In genomic region chr6:6332873-6333272, GRCh38 we compare ENCODE assay signal across 13 cellular contexts. TPM values are rescaled to one million over a fixed set of nuclear protein-coding genes. Genes with fewer than 3 reads are reported as not detected.
DNase-seq lines count a peak whose midpoint lies in the region; ATAC-seq and TF ChIP-seq lines count a peak whose summit lies in the region.
"Had no signal": no experiment of that assay in that cellular context is flagged by ENCODE, and none has a peak within 500 bp of the region (broad histone marks: within the 10 kb centered on the region; RNA-seq: fewer than 3 reads in every experiment).

No MANE protein-coding gene starts in this region.

- WGBS in hepatocyte (ENCODE audit: low lambda C conversion rate, missing lambda C conversion rate), result 86% methylated on average over 2 of the region's 2 CpGs

- TF ChIP-seq CTCF in hepatocyte (IDR thresholded peaks at IDR 0.05; ENCODE audit: poor library complexity) (no peak), GM13976 (IDR thresholded peaks at IDR 0.05; ENCODE audit: borderline replicate concordance, control extremely low read depth, extremely low read depth, insufficient read depth, missing control alignments) (no peak)

- ATAC-seq in GM18861 (IDR thresholded peaks at IDR 0.05; ENCODE audit: unreplicated experiment) (peak; percentile 39), GM21576 (IDR thresholded peaks at IDR 0.05; ENCODE audit: unreplicated experiment) (peak; percentile 28), HG03280 (IDR thresholded peaks at IDR 0.05; ENCODE audit: unreplicated experiment) (peak; percentile 33)
- ATAC-seq: K562 had no signal

- no peaks in the 10 kb centered on the region for H3K9me3 ChIP-seq in hepatocyte (ENCODE audit: low read depth)

- H4K20me1 ChIP-seq in hepatocyte (ENCODE audit: insufficient read depth, poor library complexity, severe bottlenecking), result no peaks in the 10 kb centered on the region

- peak; percentile 12 for DNase-seq in germinal center (ENCODE audit: low spot score)
- DNase-seq in GM03348 (ENCODE audit: low spot score), result no peak
- no peak for DNase-seq in SIG-M5 (lab: John Stamatoyannopoulos, UW)
- DNase-seq in hepatocyte (ENCODE audit: low spot score), result no peak
- DNase-seq in GM13976 (ENCODE audit: low spot score), result no peak
- DNase-seq: NCI-H748 treated with DMSO at 0.1 percent for 48 hours had no signal

- no peak overlapping the region for H3K27ac ChIP-seq in hepatocyte
- H3K27ac ChIP-seq: coronary artery had no signal

- H3K27me3 ChIP-seq in hepatocyte, result no peaks in the 10 kb centered on the region

- no peaks in the 10 kb centered on the region for H3K9me2 ChIP-seq in hepatocyte (replicated peaks; ENCODE audit: insufficient read depth)

- no peaks in the 10 kb centered on the region for H3K36me3 ChIP-seq in hepatocyte (replicated peaks; ENCODE audit: insufficient read depth, low read depth)

- H3K79me2 ChIP-seq in hepatocyte, result no peaks in the 10 kb centered on the region

- H3K4me2 ChIP-seq in hepatocyte, result no peak overlapping the region

- no peak overlapping the region for H2AFZ ChIP-seq in hepatocyte

- peaks cover 8% of the 10 kb centered on the region for H3K4me1 ChIP-seq in hepatocyte (ENCODE audit: insufficient read depth)

- H3K4me3 ChIP-seq in hepatocyte, result no peak overlapping the region
- H3K4me3 ChIP-seq: coronary artery, K562 had no signal

- in situ Hi-C loops in GM13976 (cut with MboI; ENCODE audit: low sequenced_read_pairs, unreplicated experiment), result no loop called here

RNA-seq across cellular contexts. Expression of gene F13A1, which starts 12.4 kb away (rescaled TPM):
- 4.1 and 8.5 TPM in 2 replicates for total RNA-seq in hepatocyte
- 1.4 and 3.7 TPM in 2 replicates for polyA plus RNA-seq in hepatocyte
- total RNA-seq: glomerular endothelial cell, mammary epithelial cell had no signal
- polyA plus RNA-seq: K562, mammary epithelial cell had no signal
